28 cellular contexts compared by ENCODE assay signal in genomic region chr20:32625996-32626395, GRCh38. TPM values are rescaled to one million over a fixed set of nuclear protein-coding genes. Genes with fewer than 3 reads are reported as not detected.
"Had no signal": no experiment of that assay in that cellular context is flagged by ENCODE, and none has a peak within 500 bp of the region (broad histone marks: within the 10 kb centered on the region; RNA-seq: fewer than 3 reads in every experiment).

No MANE protein-coding gene starts in this region.

- H3K27ac Mint-ChIP-seq: activated CD8-positive, alpha-beta T cell treated with anti-CD3 and anti-CD28 coated beads, Interleukin-2, amount 10 ng/mL, durations not matched to agents 7 days and 5 days; activated naive CD4-positive, alpha-beta T cell treated with anti-CD3 and anti-CD28 coated beads for 36 hours; natural killer cell treated with Interleukin-12 subunit alpha and Interleukin-12 subunit beta and Interleukin-15 and Interleukin-18, amount 100 ng/mL, for 72 hours; T-helper 17 cell had no signal

- H3K27me3 ChIP-seq: pancreas had no signal

- H3K4me3 Mint-ChIP-seq: activated CD8-positive, alpha-beta T cell treated with anti-CD3 and anti-CD28 coated beads, Interleukin-2, amount 10 ng/mL, durations not matched to agents 7 days and 5 days; activated naive CD4-positive, alpha-beta T cell treated with anti-CD3 and anti-CD28 coated beads for 36 hours; central memory CD8-positive, alpha-beta T cell; natural killer cell treated with Interleukin-12 subunit alpha and Interleukin-12 subunit beta and Interleukin-15 and Interleukin-18, amount 100 ng/mL, for 72 hours; T-helper 17 cell had no signal

- H3K9me3 ChIP-seq: esophagus squamous epithelium, left ventricle myocardium inferior, mucosa of descending colon, pancreas, psoas muscle, suprapubic skin, tibial artery, upper lobe of right lung had no signal

- H3K27me3 Mint-ChIP-seq: central memory CD8-positive, alpha-beta T cell; natural killer cell treated with Interleukin-12 subunit alpha and Interleukin-12 subunit beta and Interleukin-15 and Interleukin-18, amount 100 ng/mL, for 72 hours had no signal

- H3K4me2 ChIP-seq: smooth muscle cell had no signal

- H3K36me3 Mint-ChIP-seq: natural killer cell treated with Interleukin-12 subunit alpha and Interleukin-12 subunit beta and Interleukin-15 and Interleukin-18, amount 100 ng/mL, for 72 hours; stimulated activated naive B cell treated with anti-CD40 and anti-IgM and Interleukin-4, amounts not matched to agents 10 μg/mL and 1 μg/mL and 100 μg/mL, for 72 hours had no signal

- H3K9me3 Mint-ChIP-seq: activated naive CD4-positive, alpha-beta T cell treated with anti-CD3 and anti-CD28 coated beads for 36 hours; central memory CD8-positive, alpha-beta T cell; natural killer cell treated with Interleukin-12 subunit alpha and Interleukin-12 subunit beta and Interleukin-15 and Interleukin-18, amount 100 ng/mL, for 72 hours; stimulated activated naive B cell treated with anti-CD40 and anti-IgM and Interleukin-4, amounts not matched to agents 10 μg/mL and 1 μg/mL and 100 μg/mL, for 72 hours had no signal

- H3K4me3 ChIP-seq: esophagus squamous epithelium, left ventricle myocardium inferior, lung, mucosa of descending colon, pancreas, psoas muscle, smooth muscle cell, suprapubic skin, tibial artery, upper lobe of right lung had no signal

- ATAC-seq: activated CD8-positive, alpha-beta T cell treated with anti-CD3 and anti-CD28 coated beads, Interleukin-2, amount 10 ng/mL, durations not matched to agents 7 days and 5 days; natural killer cell treated with Interleukin-12 subunit alpha and Interleukin-12 subunit beta and Interleukin-15 and Interleukin-18, amount 100 ng/mL, for 72 hours; psoas muscle; T-helper 17 cell had no signal

- H3K36me3 ChIP-seq: esophagus squamous epithelium, left ventricle myocardium inferior, pancreas, suprapubic skin, tibial artery, upper lobe of right lung had no signal

- H3K27ac ChIP-seq: epithelial cell of prostate, esophagus squamous epithelium, left ventricle myocardium inferior, pancreas, psoas muscle, suprapubic skin, tibial artery, upper lobe of right lung had no signal

- DNase-seq: activated CD4-positive, alpha-beta T cell treated with anti-CD3 and anti-CD28 coated beads for 1 hour; activated CD4-positive, alpha-beta T cell treated with anti-CD3 and anti-CD28 coated beads, Interleukin-2, amount 50 U/mL, for 1 hour; activated CD8-positive, alpha-beta T cell treated with anti-CD3 and anti-CD28 coated beads, Interleukin-2, amount 10 ng/mL, durations not matched to agents 7 days and 5 days; activated effector memory CD4-positive, alpha-beta T cell treated with Interleukin-2 at 50 U/mL for 16 hours; activated naive CD4-positive, alpha-beta T cell treated with anti-CD3 and anti-CD28 coated beads for 36 hours; activated T-cell treated with anti-CD3 and anti-CD28 coated beads for 4 hours; dermis blood vessel endothelial cell; effector CD4-positive, alpha-beta T cell; esophagus squamous epithelium; foreskin melanocyte; islet precursor cell; left ventricle myocardium inferior; mucosa of descending colon; pancreas; psoas muscle; stimulated activated CD4-positive, alpha-beta T cell treated with anti-CD3 and anti-CD28 coated beads, Interleukin-1b, Interleukin-23, amount 100 ng/mL, for 48 hours; stimulated activated naive B cell treated with anti-CD40 and anti-IgM and Interleukin-4, amounts not matched to agents 10 μg/mL and 1 μg/mL and 100 μg/mL, for 72 hours; T-helper 17 cell; T1000; tibial artery; upper lobe of right lung had no signal

- H3K4me1 Mint-ChIP-seq: central memory CD8-positive, alpha-beta T cell had no signal

RNA-seq across cellular contexts. Expression of gene C20orf203, which starts 47.7 kb away (rescaled TPM):
- total RNA-seq: dermis blood vessel endothelial cell, esophagus squamous epithelium, left ventricle myocardium inferior, mesenteric fat pad had no signal
